8 cellular contexts compared by ENCODE assay signal in the genomic region with DNA sequence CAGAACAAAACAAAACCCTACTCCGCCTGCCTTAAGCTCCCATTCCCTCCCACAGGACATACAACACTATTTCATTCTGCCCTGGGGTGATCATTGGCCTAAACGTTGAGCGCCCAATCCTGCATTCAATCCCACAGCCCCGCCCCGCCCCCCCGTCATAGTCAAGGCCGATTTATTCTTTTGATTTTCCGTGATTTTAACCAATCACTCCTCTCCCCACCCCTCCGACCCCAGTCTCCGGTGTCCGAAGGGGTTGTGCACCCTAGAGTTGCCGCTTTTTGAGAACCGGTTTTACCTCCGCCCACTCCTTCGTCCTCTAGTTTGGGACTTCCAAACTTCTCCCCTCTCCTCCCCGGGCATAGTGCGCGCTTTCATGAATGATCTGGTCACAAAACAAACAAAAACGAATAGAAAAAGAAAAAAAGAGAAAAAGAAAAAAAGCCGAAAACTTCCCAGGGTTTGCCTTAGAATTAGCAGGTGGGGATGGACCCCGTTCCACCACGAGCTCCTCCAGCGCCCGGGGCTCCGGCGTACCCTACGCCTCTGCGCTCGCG. TPM values are rescaled to one million over a fixed set of nuclear protein-coding genes. Genes with fewer than 3 reads are reported as not detected.
DNase-seq lines count a peak whose midpoint lies in the region; ATAC-seq and TF ChIP-seq lines count a peak whose summit lies in the region.

No MANE protein-coding gene starts in this region.

- WGBS in gastroesophageal sphincter (ENCODE audit: low coverage in 1 of 2), 2 donors: 0 to 4% methylated on average over 6 to 7 of the region's 30 CpGs

- H3K36me3 Mint-ChIP-seq in activated CD8-positive, alpha-beta T cell treated with anti-CD3 and anti-CD28 coated beads, Interleukin-2, amount 10 ng/mL, durations not matched to agents 7 days and 5 days (ENCODE audit: low read depth): peaks cover 12% of the 10 kb centered on the region

- peaks cover 0 to 22% (median 0%) of the 10 kb centered on the region in 3 donors for H3K4me1 ChIP-seq in gastroesophageal sphincter

- CTCF ChIA-PET in activated CD8-positive, alpha-beta T cell treated with anti-CD3 and anti-CD28 coated beads, Interleukin-2, amount 10 ng/mL, durations not matched to agents 7 days and 5 days (lab: Charles Lee): interaction anchor here (1.1 to 1.9 kb wide), 4 partner anchors 8 to 185 kb away, joined by 3 to 4 read pairs (median 3); a partner anchor contains a TSS

- peak overlapping the region; percentile 85 for H3K27ac Mint-ChIP-seq in activated CD8-positive, alpha-beta T cell treated with anti-CD3 and anti-CD28 coated beads, Interleukin-2, amount 10 ng/mL, durations not matched to agents 7 days and 5 days

- H3K27me3 Mint-ChIP-seq in activated CD8-positive, alpha-beta T cell treated with anti-CD3 and anti-CD28 coated beads, Interleukin-2, amount 10 ng/mL, durations not matched to agents 7 days and 5 days (ENCODE audit: low read depth): no peaks in the 10 kb centered on the region

- H3K9me3 ChIP-seq in gastroesophageal sphincter: no peaks in the 10 kb centered on the region

- TF ChIP-seq EP300 in gastroesophageal sphincter (IDR thresholded peaks at IDR 0.05): no peak

- no peaks in the 10 kb centered on the region for H3K36me3 ChIP-seq in gastroesophageal sphincter

- peak overlapping the region; percentile 78 for H3K4me3 Mint-ChIP-seq in activated CD8-positive, alpha-beta T cell treated with anti-CD3 and anti-CD28 coated beads, Interleukin-2, amount 10 ng/mL, durations not matched to agents 7 days and 5 days

- POLR2A ChIA-PET in activated CD8-positive, alpha-beta T cell treated with anti-CD3 and anti-CD28 coated beads, Interleukin-2, amount 10 ng/mL, durations not matched to agents 7 days and 5 days (lab: Charles Lee): interaction anchor here (0.5 to 2.3 kb wide), 8 partner anchors 9 to 218 kb away, joined by 3 to 16 read pairs (median 4); a partner anchor contains a TSS

- peak overlapping the region; percentile 74 to 100 for H3K4me3 ChIP-seq in gastroesophageal sphincter

- H3K27me3 ChIP-seq in gastroesophageal sphincter: no peaks in the 10 kb centered on the region

- no peaks in the 10 kb centered on the region for H3K9me3 Mint-ChIP-seq in activated CD8-positive, alpha-beta T cell treated with anti-CD3 and anti-CD28 coated beads, Interleukin-2, amount 10 ng/mL, durations not matched to agents 7 days and 5 days (ENCODE audit: insufficient read depth)

- peak; percentile 10 for ATAC-seq in GM19351 (IDR thresholded peaks at IDR 0.05; ENCODE audit: unreplicated experiment)
- ATAC-seq in activated CD8-positive, alpha-beta T cell treated with anti-CD3 and anti-CD28 coated beads, Interleukin-2, amount 10 ng/mL, durations not matched to agents 7 days and 5 days: peak; percentile 8
- peak; percentile 40 for ATAC-seq in gastroesophageal sphincter
- ATAC-seq in omental fat pad (ENCODE audit: low FRiP score): peak; percentile 30

- peaks cover 29% of the 10 kb centered on the region for H3K4me1 Mint-ChIP-seq in activated CD8-positive, alpha-beta T cell treated with anti-CD3 and anti-CD28 coated beads, Interleukin-2, amount 10 ng/mL, durations not matched to agents 7 days and 5 days (ENCODE audit: low read depth)

- peak overlapping the region; percentile 91 to 99 (median 92) for H3K27ac ChIP-seq in gastroesophageal sphincter

- TF ChIP-seq POLR2A in gastroesophageal sphincter (IDR thresholded peaks at IDR 0.05): no peak

- DNase-seq in COLO829 (ENCODE audit: low spot score) (peak; percentile 48), HS-27A (ENCODE audit: low read depth) (peak; percentile 23), omental fat pad (ENCODE audit: low spot score) (no peak), NOMO-1 treated with dmso at 0.1 percent for 144 hours (lab: John Stamatoyannopoulos, UW; ENCODE audit: unreplicated experiment) (no peak), NCI-H2029 (lab: John Stamatoyannopoulos, UW) (no peak)
- DNase-seq in activated CD8-positive, alpha-beta T cell treated with anti-CD3 and anti-CD28 coated beads, Interleukin-2, amount 10 ng/mL, durations not matched to agents 7 days and 5 days: no peak

- no peak for TF ChIP-seq CTCF in gastroesophageal sphincter (IDR thresholded peaks at IDR 0.05)
- TF ChIP-seq CTCF in omental fat pad (IDR thresholded peaks at IDR 0.05): no peak

RNA-seq across cellular contexts. Expression of a gene that starts 0.4 kb away (rescaled TPM):
- 10 to 100 TPM; 91.8 to 93.9 TPM for total RNA-seq in activated CD8-positive, alpha-beta T cell treated with anti-CD3 and anti-CD28 coated beads, Interleukin-2, amount 10 ng/mL, durations not matched to agents 7 days and 5 days
- total RNA-seq in gastroesophageal sphincter (10 to 100 TPM; 32.2 to 39.7 (median 35.9) TPM), omental fat pad (10 to 100 TPM; 30.3 to 44.0 (median 35.2) TPM)

RNA-seq across cellular contexts. Expression of a gene that starts 8.7 kb away (rescaled TPM):
- total RNA-seq in activated CD8-positive, alpha-beta T cell treated with anti-CD3 and anti-CD28 coated beads, Interleukin-2, amount 10 ng/mL, durations not matched to agents 7 days and 5 days: 10 to 100 TPM; 20.2 to 20.5 TPM
- total RNA-seq in gastroesophageal sphincter (10 to 100 TPM; 20.2 to 26.0 (median 22.5) TPM), omental fat pad (10 to 100 TPM; 24.0 to 32.0 (median 28.6) TPM)

RNA-seq across cellular contexts. Expression of a gene that starts 32.3 kb away (rescaled TPM):
- 10 to 100 TPM; 16.3 to 18.4 TPM for total RNA-seq in activated CD8-positive, alpha-beta T cell treated with anti-CD3 and anti-CD28 coated beads, Interleukin-2, amount 10 ng/mL, durations not matched to agents 7 days and 5 days
- total RNA-seq in gastroesophageal sphincter (1 to 10 TPM; 5.7 to 9.2 (median 6.0) TPM), omental fat pad (10 to 100 TPM in 1 of 4 donors, 1 to 10 TPM in 3; 4.5 to 10.9 (median 8.0) TPM)

Comparison
In these comparisons a context has a peak if more than half of its experiments do, and no peak if none do; other contexts are left out.
1. DNase-seq: peak in COLO829 (single experiment) and HS-27A (single experiment); none in activated CD8-positive, alpha-beta T cell treated with anti-CD3 and anti-CD28 coated beads, Interleukin-2, amount 10 ng/mL, durations not matched to agents 7 days and 5 days (single experiment), omental fat pad (single experiment), NOMO-1 treated with dmso at 0.1 percent for 144 hours (single experiment) and NCI-H2029 (single experiment).
2. Peak in every context shown above with its lines, with median percentiles within 50 percentile points of each other: ATAC-seq.